Comparison of ENCODE assay signal across 8 cellular contexts in genomic region chr2:45008296-45009129, GRCh38. TPM values are rescaled to one million over a fixed set of nuclear protein-coding genes. Genes with fewer than 3 reads are reported as not detected.
DNase-seq lines count a peak whose midpoint lies in the region; ATAC-seq and TF ChIP-seq lines count a peak whose summit lies in the region.

No MANE protein-coding gene starts in this region.

- peaks cover 0 to 1% (median 0%) of the 10 kb centered on the region in 11 donors for H3K9me3 Mint-ChIP-seq in naive thymus-derived CD4-positive, alpha-beta T cell

- intact Hi-C loops in dorsolateral prefrontal cortex (cut with DNase I), result no loop called here
- intact Hi-C loops in naive thymus-derived CD4-positive, alpha-beta T cell (cut with micrococcal nuclease), result loop anchor here in 1 of 2 donors (5.0 kb wide), 1 partner anchor 206 kb away; no protein-coding TSS in a partner anchor

- H3K36me3 Mint-ChIP-seq in naive thymus-derived CD4-positive, alpha-beta T cell, result peaks cover 0 to 4% (median 0%) of the 10 kb centered on the region in 5 donors

- no peak for TF ChIP-seq CTCF in GM12865 (IDR thresholded peaks at IDR 0.05; ENCODE audit: insufficient read depth, low read depth, low read length, missing control alignments)
- TF ChIP-seq CTCF in dorsolateral prefrontal cortex (IDR thresholded peaks at IDR 0.05 in 54 of 56, conservative IDR thresholded peaks at IDR 0.05 in 2 of 56; ENCODE audit: low read depth in 1 of 56, partially characterized antibody in 56 of 56), result no peak

- H3K36me3 ChIP-seq in naive thymus-derived CD4-positive, alpha-beta T cell (ENCODE audit: control insufficient read depth in 2 of 3, insufficient read depth in 3 of 3, low read length in 3 of 3), result no peaks in the 10 kb centered on the region

- CTCF ChIA-PET in naive thymus-derived CD4-positive, alpha-beta T cell (lab: Charles Lee), result interaction anchor here (0.5 kb wide), 1 partner anchor 22 kb away, joined by 3 read pairs; no protein-coding TSS in a partner anchor

- H3K27me3 Mint-ChIP-seq in naive thymus-derived CD4-positive, alpha-beta T cell, result peaks cover 57 to 87% (median 73%) of the 10 kb centered on the region in 5 donors

- H3K27ac ChIP-seq in dorsolateral prefrontal cortex, result peak overlapping the region in 1 of 59 donors; percentile 23
- H3K27ac ChIP-seq in naive thymus-derived CD4-positive, alpha-beta T cell (ENCODE audit: low read depth, low read length), result no peak overlapping the region

- no peaks in the 10 kb centered on the region for H3K4me1 ChIP-seq in naive thymus-derived CD4-positive, alpha-beta T cell (ENCODE audit: control insufficient read depth in 2 of 2, insufficient read depth in 2 of 2, low read length in 2 of 2)

- no peak overlapping the region for H3K27ac Mint-ChIP-seq in naive thymus-derived CD4-positive, alpha-beta T cell

- H3K4me1 Mint-ChIP-seq in naive thymus-derived CD4-positive, alpha-beta T cell, result peaks cover 10 to 44% (median 36%) of the 10 kb centered on the region in 7 donors

- POLR2A ChIA-PET in naive thymus-derived CD4-positive, alpha-beta T cell (lab: Charles Lee), result no interaction called here

- H3K9me3 ChIP-seq in naive thymus-derived CD4-positive, alpha-beta T cell (ENCODE audit: control insufficient read depth in 2 of 3, low read length in 3 of 3), result no peaks in the 10 kb centered on the region

- no peak overlapping the region for H3K4me3 ChIP-seq in GM12865 (ENCODE audit: low read depth, low read length)
- H3K4me3 ChIP-seq in dorsolateral prefrontal cortex, result peak overlapping the region in 55 of 59 donors; percentile 7 to 64 (median 48)
- peak overlapping the region; percentile 27 for H3K4me3 ChIP-seq in naive thymus-derived CD4-positive, alpha-beta T cell (ENCODE audit: low read length)

- H3K27me3 ChIP-seq in dorsolateral prefrontal cortex, result peaks cover 9 to 100% (median 98%) of the 10 kb centered on the region in 45 donors
- H3K27me3 ChIP-seq in naive thymus-derived CD4-positive, alpha-beta T cell (ENCODE audit: control insufficient read depth in 2 of 2, insufficient read depth in 2 of 2, low read length in 2 of 2), result peaks cover 4 to 5% of the 10 kb centered on the region in 2 donors

- peak overlapping the region; percentile 48 to 82 (median 64) for H3K4me3 Mint-ChIP-seq in naive thymus-derived CD4-positive, alpha-beta T cell

- DNase-seq in GM12865 (ENCODE audit: low read depth), result peak; percentile 24
- peak; percentile 7 for DNase-seq in NCI-H2227 treated with DMSO at 0.1 percent for 48 hours (lab: John Stamatoyannopoulos, UW)
- no peak for DNase-seq in dorsolateral prefrontal cortex
- DNase-seq in naive thymus-derived CD4-positive, alpha-beta T cell, result no peak
- DNase-seq in NAMALWA (ENCODE audit: low spot score), result no peak
- no peak for DNase-seq in hippocampal formation (lab: John Stamatoyannopoulos, UW)
- DNase-seq in globus pallidus (ENCODE audit: low spot score), result no peak

- no peak for ATAC-seq in naive thymus-derived CD4-positive, alpha-beta T cell
- no peak for ATAC-seq in GM19035 (IDR thresholded peaks at IDR 0.05; ENCODE audit: unreplicated experiment)

RNA-seq across cellular contexts. Expression of gene SIX2, which starts 0.7 kb away (rescaled TPM):
- 1 to 10 TPM in 7 of 120 experiments, under 1 TPM in 44, not detected in 69; 0.17 to 2.8 (median 0.40) TPM for total RNA-seq in dorsolateral prefrontal cortex
- not detected for total RNA-seq in naive thymus-derived CD4-positive, alpha-beta T cell
- polyA plus RNA-seq in naive thymus-derived CD4-positive, alpha-beta T cell, result not detected

Comparison
In these comparisons a context has a peak if more than half of its experiments do, and no peak if none do; other contexts are left out.
1. DNase-seq: peak in GM12865 (single experiment) and NCI-H2227 treated with DMSO at 0.1 percent for 48 hours (single experiment); none in dorsolateral prefrontal cortex (0 of 10), naive thymus-derived CD4-positive, alpha-beta T cell (0 of 9), NAMALWA (single experiment), hippocampal formation (0 of 2) and globus pallidus (single experiment).